2 cellular contexts compared by ENCODE assay signal in genomic region chr16:57480127-57480753, GRCh38.
TF ChIP-seq lines count a peak whose summit lies in the region.

No MANE protein-coding gene starts in this region.

TF ChIP-seq in A549, 52 proteins besides CTCF, POLR2A, EP300 and RAD21:
- TF ChIP-seq GATA3 (IDR thresholded peaks at IDR 0.05; ENCODE audit: borderline replicate concordance) (peak; percentile 16; the same call in 1 of the 2 replicates), ATOH8 (CRISPR knock-in tag; IDR thresholded peaks at IDR 0.05; ENCODE audit: low read depth) (peak; percentile 6; the same call in 1 of the 2 replicates), JUN (IDR thresholded peaks at IDR 0.05) (peak in 1 of 2 experiments; percentile 58), RNF2 (IDR thresholded peaks at IDR 0.05; ENCODE audit: borderline replicate concordance, low read depth) (no peak), E2F6 (IDR thresholded peaks at IDR 0.05; ENCODE audit: borderline replicate concordance, low read depth) (peak; percentile 41; the same call in 1 of the 2 replicates), ZSCAN20 (CRISPR knock-in tag; IDR thresholded peaks at IDR 0.05) (no peak), MAX (IDR thresholded peaks at IDR 0.05) (peak; percentile 77)

TF ChIP-seq in IMR-90, 13 proteins besides CTCF, POLR2A, EP300 and RAD21:
- TF ChIP-seq USF2 (IDR thresholded peaks at IDR 0.05; ENCODE audit: low read depth, low read length) (no peak), NFE2L2 (IDR thresholded peaks at IDR 0.05; ENCODE audit: low read depth, low read length) (no peak), MXI1 (IDR thresholded peaks at IDR 0.05; ENCODE audit: borderline replicate concordance, low read depth, low read length) (no peak), ELK1 (IDR thresholded peaks at IDR 0.05; ENCODE audit: borderline replicate concordance, low read depth, low read length) (no peak), RFX5 (IDR thresholded peaks at IDR 0.05; ENCODE audit: low read depth, low read length) (no peak), SMC3 (IDR thresholded peaks at IDR 0.05; ENCODE audit: low read depth, low read length) (no peak), RCOR1 (IDR thresholded peaks at IDR 0.05; ENCODE audit: insufficient replicate concordance, low read length) (no peak), BHLHE40 (IDR thresholded peaks at IDR 0.05; ENCODE audit: low read depth, low read length) (no peak), MAZ (IDR thresholded peaks at IDR 0.05; ENCODE audit: borderline replicate concordance, low read depth, low read length) (no peak), CHD1 (IDR thresholded peaks at IDR 0.05; ENCODE audit: low read depth, low read length) (no peak), MAFK (IDR thresholded peaks at IDR 0.05; ENCODE audit: low read depth, low read length) (no peak), CEBPB (IDR thresholded peaks at IDR 0.05; ENCODE audit: low read depth, low read length) (no peak), FOS (IDR thresholded peaks at IDR 0.05; ENCODE audit: low read depth, low read length) (no peak)
